In genomic region chr4:3034231-3034630, GRCh38 we compare ENCODE assay signal across 28 cellular contexts. TPM values are rescaled to one million over a fixed set of nuclear protein-coding genes. Genes with fewer than 3 reads are reported as not detected.
"Had no signal": no experiment of that assay in that cellular context is flagged by ENCODE, and none has a peak within 500 bp of the region (broad histone marks: within the 10 kb centered on the region; RNA-seq: fewer than 3 reads in every experiment).

No MANE protein-coding gene starts in this region.

- H3K27ac ChIP-seq: coronary artery, heart left ventricle, ovary, spleen, testis, transverse colon had no signal

- H3K27me3 ChIP-seq: heart left ventricle, ovary, spleen, testis, transverse colon had no signal

- H3K9me3 ChIP-seq: heart left ventricle, ovary, spleen, testis, transverse colon had no signal

- DNase-seq: effector CD8-positive, alpha-beta T cell; foreskin melanocyte; heart left ventricle; hypothalamus; kidney glomerular epithelial cell; mesendoderm; naive thymus-derived CD4-positive, alpha-beta T cell; ovary; right cardiac atrium; spleen; stimulated activated CD4-positive, alpha-beta T cell treated with anti-CD3 and anti-CD28 coated beads, Interleukin-15, amount 100 ng/mL, for 24 hours; stimulated activated CD4-positive, alpha-beta T cell treated with anti-CD3 and anti-CD28 coated beads, Interleukin-1b, Interleukin-23, amount 100 ng/mL, for 48 hours; stimulated activated CD4-positive, alpha-beta T cell treated with anti-CD3 and anti-CD28 coated beads, Interleukin-4, amount 100 ng/mL, for 24 hours; testis; transverse colon had no signal

- H3K9me3 Mint-ChIP-seq: naive thymus-derived CD4-positive, alpha-beta T cell; neural crest cell; stimulated activated memory B cell treated with anti-CD40 and anti-IgM and Interleukin-4, amounts not matched to agents 10 μg/mL and 1 μg/mL and 100 μg/mL, for 72 hours; stimulated activated naive CD8-positive, alpha-beta T cell treated with anti-CD3 and anti-CD28 coated beads, Interleukin-15, Interleukin-2, amounts not matched to agents 100 ng/mL and 50 ng/mL, for 24 hours had no signal

- H3K36me3 Mint-ChIP-seq: naive thymus-derived CD4-positive, alpha-beta T cell; stimulated activated memory B cell treated with anti-CD40 and anti-IgM and Interleukin-4, amounts not matched to agents 10 μg/mL and 1 μg/mL and 100 μg/mL, for 72 hours had no signal

- H3K4me3 ChIP-seq: coronary artery, heart left ventricle, ovary, spleen, testis, transverse colon had no signal

- ATAC-seq: heart left ventricle; naive thymus-derived CD4-positive, alpha-beta T cell; right cardiac atrium; stimulated activated memory B cell treated with anti-CD40 and anti-IgM and Interleukin-4, amounts not matched to agents 10 μg/mL and 1 μg/mL and 100 μg/mL, for 72 hours had no signal

- H3K4me1 ChIP-seq: testis had no signal

- FAIRE-seq: islet of Langerhans had no signal

- H3K4me3 Mint-ChIP-seq: naive thymus-derived CD4-positive, alpha-beta T cell; neural crest cell; stimulated activated memory B cell treated with anti-CD40 and anti-IgM and Interleukin-4, amounts not matched to agents 10 μg/mL and 1 μg/mL and 100 μg/mL, for 72 hours; stimulated activated naive CD8-positive, alpha-beta T cell treated with anti-CD3 and anti-CD28 coated beads, Interleukin-15, Interleukin-2, amounts not matched to agents 100 ng/mL and 50 ng/mL, for 24 hours had no signal

- H3K36me3 ChIP-seq: ovary, spleen, transverse colon had no signal

- H3K27ac Mint-ChIP-seq: progenitor cell of endocrine pancreas; stimulated activated memory B cell treated with anti-CD40 and anti-IgM and Interleukin-4, amounts not matched to agents 10 μg/mL and 1 μg/mL and 100 μg/mL, for 72 hours; stimulated activated naive CD8-positive, alpha-beta T cell treated with anti-CD3 and anti-CD28 coated beads, Interleukin-15, Interleukin-2, amounts not matched to agents 100 ng/mL and 50 ng/mL, for 24 hours had no signal

RNA-seq across cellular contexts. Expression of gene HTT-AS, which starts 40.1 kb away (rescaled TPM):
- total RNA-seq: chondrocyte; dermis microvascular lymphatic vessel endothelial cell; heart left ventricle; liver; lung microvascular endothelial cell; naive thymus-derived CD4-positive, alpha-beta T cell; neural crest cell; ovary; progenitor cell of endocrine pancreas; right cardiac atrium; spleen; subcutaneous adipose tissue; testis; transverse colon; ureter had no signal
- polyA plus RNA-seq: esophagus; heart left ventricle; liver; naive thymus-derived CD4-positive, alpha-beta T cell; ovary; right cardiac atrium; spleen had no signal
